In the genomic region with DNA sequence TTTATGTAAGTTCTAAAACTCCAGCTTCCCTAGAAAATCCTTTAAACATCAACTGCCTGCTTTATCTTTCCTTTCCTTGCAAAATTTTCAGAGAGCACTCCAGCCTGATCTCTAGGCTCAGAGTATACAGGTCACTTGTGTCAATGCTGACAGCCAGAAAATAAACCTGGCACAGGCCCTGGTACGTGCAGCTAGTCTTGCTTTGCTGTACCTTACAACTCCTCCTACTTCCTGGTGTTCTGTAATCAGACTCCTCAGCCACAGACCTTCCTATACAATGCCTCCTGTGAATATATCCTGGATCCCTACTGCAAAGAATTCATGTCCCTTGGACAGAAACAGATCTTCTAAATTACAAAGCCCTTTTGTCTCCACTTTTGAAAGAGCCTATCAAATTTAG, we compare ENCODE assay signal across 1 cellular context.
TF ChIP-seq lines count a peak whose summit lies in the region.

No MANE protein-coding gene starts in this region.

TF ChIP-seq in HepG2, 621 proteins besides CTCF, POLR2A, EP300 and RAD21 (continued from another document and continues in another):
- TF ChIP-seq, protein P1, sequence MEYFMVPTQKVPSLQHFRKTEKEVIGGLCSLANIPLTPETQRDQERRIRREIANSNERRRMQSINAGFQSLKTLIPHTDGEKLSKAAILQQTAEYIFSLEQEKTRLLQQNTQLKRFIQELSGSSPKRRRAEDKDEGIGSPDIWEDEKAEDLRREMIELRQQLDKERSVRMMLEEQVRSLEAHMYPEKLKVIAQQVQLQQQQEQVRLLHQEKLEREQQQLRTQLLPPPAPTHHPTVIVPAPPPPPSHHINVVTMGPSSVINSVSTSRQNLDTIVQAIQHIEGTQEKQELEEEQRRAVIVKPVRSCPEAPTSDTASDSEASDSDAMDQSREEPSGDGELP (IDR thresholded peaks at IDR 0.05; ENCODE audit: borderline replicate concordance, low read depth): no peak
- TF ChIP-seq, protein P2, sequence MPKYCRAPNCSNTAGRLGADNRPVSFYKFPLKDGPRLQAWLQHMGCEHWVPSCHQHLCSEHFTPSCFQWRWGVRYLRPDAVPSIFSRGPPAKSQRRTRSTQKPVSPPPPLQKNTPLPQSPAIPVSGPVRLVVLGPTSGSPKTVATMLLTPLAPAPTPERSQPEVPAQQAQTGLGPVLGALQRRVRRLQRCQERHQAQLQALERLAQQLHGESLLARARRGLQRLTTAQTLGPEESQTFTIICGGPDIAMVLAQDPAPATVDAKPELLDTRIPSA (CRISPR knock-in tag; IDR thresholded peaks at IDR 0.05; ENCODE audit: borderline replicate concordance): no peak
- no peak for TF ChIP-seq ZNF296 (CRISPR knock-in tag; conservative IDR thresholded peaks at IDR 0.05)
- TF ChIP-seq, protein P3, sequence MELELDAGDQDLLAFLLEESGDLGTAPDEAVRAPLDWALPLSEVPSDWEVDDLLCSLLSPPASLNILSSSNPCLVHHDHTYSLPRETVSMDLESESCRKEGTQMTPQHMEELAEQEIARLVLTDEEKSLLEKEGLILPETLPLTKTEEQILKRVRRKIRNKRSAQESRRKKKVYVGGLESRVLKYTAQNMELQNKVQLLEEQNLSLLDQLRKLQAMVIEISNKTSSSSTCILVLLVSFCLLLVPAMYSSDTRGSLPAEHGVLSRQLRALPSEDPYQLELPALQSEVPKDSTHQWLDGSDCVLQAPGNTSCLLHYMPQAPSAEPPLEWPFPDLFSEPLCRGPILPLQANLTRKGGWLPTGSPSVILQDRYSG (CRISPR knock-in tag; IDR thresholded peaks at IDR 0.05): no peak
- no peak for TF ChIP-seq RBM22 (optimal IDR thresholded peaks at IDR 0.05; ENCODE audit: low read length)
- no peak for TF ChIP-seq ZNF3 (CRISPR knock-in tag; IDR thresholded peaks at IDR 0.05)
- no peak for TF ChIP-seq HNRNPK (IDR thresholded peaks at IDR 0.05; ENCODE audit: low read depth, low read length, poor library complexity, severe bottlenecking)
- TF ChIP-seq STAT5B (CRISPR knock-in tag; IDR thresholded peaks at IDR 0.05): no peak
- peak; percentile 65; the same call in 1 of the 2 replicates for TF ChIP-seq ZNF788 (CRISPR knock-in tag; IDR thresholded peaks at IDR 0.05; ENCODE audit: borderline replicate concordance)
- TF ChIP-seq PAF1 (CRISPR knock-in tag; IDR thresholded peaks at IDR 0.05): no peak
- TF ChIP-seq CENPX (CRISPR knock-in tag; IDR thresholded peaks at IDR 0.05): no peak
- TF ChIP-seq ZNF777 (CRISPR knock-in tag; IDR thresholded peaks at IDR 0.05): no peak
- TF ChIP-seq, protein P4, sequence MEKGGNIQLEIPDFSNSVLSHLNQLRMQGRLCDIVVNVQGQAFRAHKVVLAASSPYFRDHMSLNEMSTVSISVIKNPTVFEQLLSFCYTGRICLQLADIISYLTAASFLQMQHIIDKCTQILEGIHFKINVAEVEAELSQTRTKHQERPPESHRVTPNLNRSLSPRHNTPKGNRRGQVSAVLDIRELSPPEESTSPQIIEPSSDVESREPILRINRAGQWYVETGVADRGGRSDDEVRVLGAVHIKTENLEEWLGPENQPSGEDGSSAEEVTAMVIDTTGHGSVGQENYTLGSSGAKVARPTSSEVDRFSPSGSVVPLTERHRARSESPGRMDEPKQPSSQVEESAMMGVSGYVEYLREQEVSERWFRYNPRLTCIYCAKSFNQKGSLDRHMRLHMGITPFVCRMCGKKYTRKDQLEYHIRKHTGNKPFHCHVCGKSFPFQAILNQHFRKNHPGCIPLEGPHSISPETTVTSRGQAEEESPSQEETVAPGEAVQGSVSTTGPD (CRISPR knock-in tag; IDR thresholded peaks at IDR 0.05): no peak
- TF ChIP-seq, protein P5, sequence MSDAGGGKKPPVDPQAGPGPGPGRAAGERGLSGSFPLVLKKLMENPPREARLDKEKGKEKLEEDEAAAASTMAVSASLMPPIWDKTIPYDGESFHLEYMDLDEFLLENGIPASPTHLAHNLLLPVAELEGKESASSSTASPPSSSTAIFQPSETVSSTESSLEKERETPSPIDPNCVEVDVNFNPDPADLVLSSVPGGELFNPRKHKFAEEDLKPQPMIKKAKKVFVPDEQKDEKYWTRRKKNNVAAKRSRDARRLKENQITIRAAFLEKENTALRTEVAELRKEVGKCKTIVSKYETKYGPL (CRISPR knock-in tag; IDR thresholded peaks at IDR 0.05): no peak
- TF ChIP-seq, protein P6, sequence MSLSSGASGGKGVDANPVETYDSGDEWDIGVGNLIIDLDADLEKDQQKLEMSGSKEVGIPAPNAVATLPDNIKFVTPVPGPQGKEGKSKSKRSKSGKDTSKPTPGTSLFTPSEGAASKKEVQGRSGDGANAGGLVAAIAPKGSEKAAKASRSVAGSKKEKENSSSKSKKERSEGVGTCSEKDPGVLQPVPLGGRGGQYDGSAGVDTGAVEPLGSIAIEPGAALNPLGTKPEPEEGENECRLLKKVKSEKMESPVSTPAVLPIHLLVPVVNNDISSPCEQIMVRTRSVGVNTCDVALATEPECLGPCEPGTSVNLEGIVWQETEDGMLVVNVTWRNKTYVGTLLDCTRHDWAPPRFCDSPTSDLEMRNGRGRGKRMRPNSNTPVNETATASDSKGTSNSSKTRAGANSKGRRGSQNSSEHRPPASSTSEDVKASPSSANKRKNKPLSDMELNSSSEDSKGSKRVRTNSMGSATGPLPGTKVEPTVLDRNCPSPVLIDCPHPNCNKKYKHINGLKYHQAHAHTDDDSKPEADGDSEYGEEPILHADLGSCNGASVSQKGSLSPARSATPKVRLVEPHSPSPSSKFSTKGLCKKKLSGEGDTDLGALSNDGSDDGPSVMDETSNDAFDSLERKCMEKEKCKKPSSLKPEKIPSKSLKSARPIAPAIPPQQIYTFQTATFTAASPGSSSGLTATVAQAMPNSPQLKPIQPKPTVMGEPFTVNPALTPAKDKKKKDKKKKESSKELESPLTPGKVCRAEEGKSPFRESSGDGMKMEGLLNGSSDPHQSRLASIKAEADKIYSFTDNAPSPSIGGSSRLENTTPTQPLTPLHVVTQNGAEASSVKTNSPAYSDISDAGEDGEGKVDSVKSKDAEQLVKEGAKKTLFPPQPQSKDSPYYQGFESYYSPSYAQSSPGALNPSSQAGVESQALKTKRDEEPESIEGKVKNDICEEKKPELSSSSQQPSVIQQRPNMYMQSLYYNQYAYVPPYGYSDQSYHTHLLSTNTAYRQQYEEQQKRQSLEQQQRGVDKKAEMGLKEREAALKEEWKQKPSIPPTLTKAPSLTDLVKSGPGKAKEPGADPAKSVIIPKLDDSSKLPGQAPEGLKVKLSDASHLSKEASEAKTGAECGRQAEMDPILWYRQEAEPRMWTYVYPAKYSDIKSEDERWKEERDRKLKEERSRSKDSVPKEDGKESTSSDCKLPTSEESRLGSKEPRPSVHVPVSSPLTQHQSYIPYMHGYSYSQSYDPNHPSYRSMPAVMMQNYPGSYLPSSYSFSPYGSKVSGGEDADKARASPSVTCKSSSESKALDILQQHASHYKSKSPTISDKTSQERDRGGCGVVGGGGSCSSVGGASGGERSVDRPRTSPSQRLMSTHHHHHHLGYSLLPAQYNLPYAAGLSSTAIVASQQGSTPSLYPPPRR (CRISPR knock-in tag; IDR thresholded peaks at IDR 0.05; ENCODE audit: borderline replicate concordance): peak; percentile 84; the same call in 1 of the 2 replicates
- no peak for TF ChIP-seq AHR (CRISPR knock-in tag; IDR thresholded peaks at IDR 0.05)
- TF ChIP-seq, protein P7, sequence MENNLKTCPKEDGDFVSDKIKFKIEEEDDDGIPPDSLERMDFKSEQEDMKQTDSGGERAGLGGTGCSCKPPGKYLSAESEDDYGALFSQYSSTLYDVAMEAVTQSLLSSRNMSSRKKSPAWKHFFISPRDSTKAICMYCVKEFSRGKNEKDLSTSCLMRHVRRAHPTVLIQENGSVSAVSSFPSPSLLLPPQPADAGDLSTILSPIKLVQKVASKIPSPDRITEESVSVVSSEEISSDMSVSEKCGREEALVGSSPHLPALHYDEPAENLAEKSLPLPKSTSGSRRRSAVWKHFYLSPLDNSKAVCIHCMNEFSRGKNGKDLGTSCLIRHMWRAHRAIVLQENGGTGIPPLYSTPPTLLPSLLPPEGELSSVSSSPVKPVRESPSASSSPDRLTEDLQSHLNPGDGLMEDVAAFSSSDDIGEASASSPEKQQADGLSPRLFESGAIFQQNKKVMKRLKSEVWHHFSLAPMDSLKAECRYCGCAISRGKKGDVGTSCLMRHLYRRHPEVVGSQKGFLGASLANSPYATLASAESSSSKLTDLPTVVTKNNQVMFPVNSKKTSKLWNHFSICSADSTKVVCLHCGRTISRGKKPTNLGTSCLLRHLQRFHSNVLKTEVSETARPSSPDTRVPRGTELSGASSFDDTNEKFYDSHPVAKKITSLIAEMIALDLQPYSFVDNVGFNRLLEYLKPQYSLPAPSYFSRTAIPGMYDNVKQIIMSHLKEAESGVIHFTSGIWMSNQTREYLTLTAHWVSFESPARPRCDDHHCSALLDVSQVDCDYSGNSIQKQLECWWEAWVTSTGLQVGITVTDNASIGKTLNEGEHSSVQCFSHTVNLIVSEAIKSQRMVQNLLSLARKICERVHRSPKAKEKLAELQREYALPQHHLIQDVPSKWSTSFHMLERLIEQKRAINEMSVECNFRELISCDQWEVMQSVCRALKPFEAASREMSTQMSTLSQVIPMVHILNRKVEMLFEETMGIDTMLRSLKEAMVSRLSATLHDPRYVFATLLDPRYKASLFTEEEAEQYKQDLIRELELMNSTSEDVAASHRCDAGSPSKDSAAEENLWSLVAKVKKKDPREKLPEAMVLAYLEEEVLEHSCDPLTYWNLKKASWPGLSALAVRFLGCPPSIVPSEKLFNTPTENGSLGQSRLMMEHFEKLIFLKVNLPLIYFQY (CRISPR knock-in tag; IDR thresholded peaks at IDR 0.05; ENCODE audit: borderline replicate concordance): 0 out of 2 replicates have a peak, but pooled peaks have one; percentile 44
- TF ChIP-seq ZNF761 (CRISPR knock-in tag; conservative IDR thresholded peaks at IDR 0.05): 0 out of 2 replicates have a peak, but pooled peaks have one; percentile 77
- TF ChIP-seq ZNF256 (CRISPR knock-in tag; conservative IDR thresholded peaks at IDR 0.05): no peak
- TF ChIP-seq ZNF614 (CRISPR knock-in tag; IDR thresholded peaks at IDR 0.05; ENCODE audit: borderline replicate concordance): peak; percentile 74; the same call in 1 of the 2 replicates
- no peak for TF ChIP-seq FOXK1 (CRISPR knock-in tag; IDR thresholded peaks at IDR 0.05; ENCODE audit: borderline replicate concordance, low read depth)
- 0 out of 2 replicates have a peak, but pooled peaks have one; percentile 51 for TF ChIP-seq ZNF616 (CRISPR knock-in tag; IDR thresholded peaks at IDR 0.05; ENCODE audit: low read depth)
- no peak for TF ChIP-seq ATAD3A (CRISPR knock-in tag; IDR thresholded peaks at IDR 0.05)
- TF ChIP-seq SAFB2 (CRISPR knock-in tag; IDR thresholded peaks at IDR 0.05; ENCODE audit: borderline replicate concordance, low read depth): no peak; the same call in 1 of the 2 replicates
- peak; percentile 48; the same call in 1 of the 2 replicates for TF ChIP-seq THAP11 (CRISPR knock-in tag; IDR thresholded peaks at IDR 0.05)
- no peak for TF ChIP-seq ZNF562 (CRISPR knock-in tag; IDR thresholded peaks at IDR 0.05; ENCODE audit: borderline replicate concordance)
- no peak for TF ChIP-seq ASH2L (IDR thresholded peaks at IDR 0.05; ENCODE audit: insufficient read length, low read depth, low read length)
- TF ChIP-seq, protein P8, sequence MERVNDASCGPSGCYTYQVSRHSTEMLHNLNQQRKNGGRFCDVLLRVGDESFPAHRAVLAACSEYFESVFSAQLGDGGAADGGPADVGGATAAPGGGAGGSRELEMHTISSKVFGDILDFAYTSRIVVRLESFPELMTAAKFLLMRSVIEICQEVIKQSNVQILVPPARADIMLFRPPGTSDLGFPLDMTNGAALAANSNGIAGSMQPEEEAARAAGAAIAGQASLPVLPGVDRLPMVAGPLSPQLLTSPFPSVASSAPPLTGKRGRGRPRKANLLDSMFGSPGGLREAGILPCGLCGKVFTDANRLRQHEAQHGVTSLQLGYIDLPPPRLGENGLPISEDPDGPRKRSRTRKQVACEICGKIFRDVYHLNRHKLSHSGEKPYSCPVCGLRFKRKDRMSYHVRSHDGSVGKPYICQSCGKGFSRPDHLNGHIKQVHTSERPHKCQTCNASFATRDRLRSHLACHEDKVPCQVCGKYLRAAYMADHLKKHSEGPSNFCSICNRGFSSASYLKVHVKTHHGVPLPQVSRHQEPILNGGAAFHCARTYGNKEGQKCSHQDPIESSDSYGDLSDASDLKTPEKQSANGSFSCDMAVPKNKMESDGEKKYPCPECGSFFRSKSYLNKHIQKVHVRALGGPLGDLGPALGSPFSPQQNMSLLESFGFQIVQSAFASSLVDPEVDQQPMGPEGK (CRISPR knock-in tag; IDR thresholded peaks at IDR 0.05): no peak
- TF ChIP-seq ZBTB3 (CRISPR knock-in tag; IDR thresholded peaks at IDR 0.05; ENCODE audit: borderline replicate concordance, low read depth): peak; percentile 80; the same call in 1 of the 2 replicates
- TF ChIP-seq MZF1 (CRISPR knock-in tag; IDR thresholded peaks at IDR 0.05; ENCODE audit: borderline replicate concordance): no peak
- no peak for TF ChIP-seq ZNF776 (CRISPR knock-in tag; IDR thresholded peaks at IDR 0.05)
- TF ChIP-seq, protein P9, sequence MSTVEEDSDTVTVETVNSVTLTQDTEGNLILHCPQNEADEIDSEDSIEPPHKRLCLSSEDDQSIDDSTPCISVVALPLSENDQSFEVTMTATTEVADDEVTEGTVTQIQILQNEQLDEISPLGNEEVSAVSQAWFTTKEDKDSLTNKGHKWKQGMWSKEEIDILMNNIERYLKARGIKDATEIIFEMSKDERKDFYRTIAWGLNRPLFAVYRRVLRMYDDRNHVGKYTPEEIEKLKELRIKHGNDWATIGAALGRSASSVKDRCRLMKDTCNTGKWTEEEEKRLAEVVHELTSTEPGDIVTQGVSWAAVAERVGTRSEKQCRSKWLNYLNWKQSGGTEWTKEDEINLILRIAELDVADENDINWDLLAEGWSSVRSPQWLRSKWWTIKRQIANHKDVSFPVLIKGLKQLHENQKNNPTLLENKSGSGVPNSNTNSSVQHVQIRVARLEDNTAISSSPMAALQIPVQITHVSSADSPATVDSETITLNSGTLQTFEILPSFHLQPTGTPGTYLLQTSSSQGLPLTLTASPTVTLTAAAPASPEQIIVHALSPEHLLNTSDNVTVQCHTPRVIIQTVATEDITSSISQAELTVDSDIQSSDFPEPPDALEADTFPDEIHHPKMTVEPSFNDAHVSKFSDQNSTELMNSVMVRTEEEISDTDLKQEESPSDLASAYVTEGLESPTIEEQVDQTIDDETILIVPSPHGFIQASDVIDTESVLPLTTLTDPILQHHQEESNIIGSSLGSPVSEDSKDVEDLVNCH (CRISPR knock-in tag; IDR thresholded peaks at IDR 0.05): no peak
- peak; percentile 83; the same call in 1 of the 2 replicates for TF ChIP-seq GTF3A (CRISPR knock-in tag; conservative IDR thresholded peaks at IDR 0.05)
- no peak for TF ChIP-seq SOX6 (IDR thresholded peaks at IDR 0.05)
- TF ChIP-seq SOX6 (CRISPR knock-in tag; IDR thresholded peaks at IDR 0.05): peak; percentile 83
- TF ChIP-seq HNF4A (CRISPR knock-in tag; IDR thresholded peaks at IDR 0.05): peak; percentile 52
- no peak for TF ChIP-seq NFE2L1 (CRISPR knock-in tag; IDR thresholded peaks at IDR 0.05; ENCODE audit: borderline replicate concordance)
- 0 out of 2 replicates have a peak, but pooled peaks have one; percentile 46 for TF ChIP-seq SATB2 (CRISPR knock-in tag; IDR thresholded peaks at IDR 0.05)
- TF ChIP-seq ZNF607 (CRISPR knock-in tag; IDR thresholded peaks at IDR 0.05; ENCODE audit: borderline replicate concordance): 0 out of 2 replicates have a peak, but pooled peaks have one; percentile 35
- no peak for TF ChIP-seq PHB2 (IDR thresholded peaks at IDR 0.05; ENCODE audit: partially characterized antibody)
- no peak for TF ChIP-seq HNRNPL (IDR thresholded peaks at IDR 0.05; ENCODE audit: low read depth, low read length)
- no peak for TF ChIP-seq SMARCE1 (IDR thresholded peaks at IDR 0.05; ENCODE audit: borderline replicate concordance)
- TF ChIP-seq ZNF441 (CRISPR knock-in tag; IDR thresholded peaks at IDR 0.05; ENCODE audit: borderline replicate concordance): 0 out of 2 replicates have a peak, but pooled peaks have one; percentile 52
- peak; percentile 70 for TF ChIP-seq ZFY (CRISPR knock-in tag; IDR thresholded peaks at IDR 0.05)
- peak; percentile 83 for TF ChIP-seq NR2F6 (IDR thresholded peaks at IDR 0.05)
- TF ChIP-seq NR2F6 (CRISPR knock-in tag; IDR thresholded peaks at IDR 0.05): peak; percentile 87
- TF ChIP-seq ERF (CRISPR knock-in tag; IDR thresholded peaks at IDR 0.05): peak; percentile 81
